ENCODE assay signal across 9 cellular contexts in the genomic region with DNA sequence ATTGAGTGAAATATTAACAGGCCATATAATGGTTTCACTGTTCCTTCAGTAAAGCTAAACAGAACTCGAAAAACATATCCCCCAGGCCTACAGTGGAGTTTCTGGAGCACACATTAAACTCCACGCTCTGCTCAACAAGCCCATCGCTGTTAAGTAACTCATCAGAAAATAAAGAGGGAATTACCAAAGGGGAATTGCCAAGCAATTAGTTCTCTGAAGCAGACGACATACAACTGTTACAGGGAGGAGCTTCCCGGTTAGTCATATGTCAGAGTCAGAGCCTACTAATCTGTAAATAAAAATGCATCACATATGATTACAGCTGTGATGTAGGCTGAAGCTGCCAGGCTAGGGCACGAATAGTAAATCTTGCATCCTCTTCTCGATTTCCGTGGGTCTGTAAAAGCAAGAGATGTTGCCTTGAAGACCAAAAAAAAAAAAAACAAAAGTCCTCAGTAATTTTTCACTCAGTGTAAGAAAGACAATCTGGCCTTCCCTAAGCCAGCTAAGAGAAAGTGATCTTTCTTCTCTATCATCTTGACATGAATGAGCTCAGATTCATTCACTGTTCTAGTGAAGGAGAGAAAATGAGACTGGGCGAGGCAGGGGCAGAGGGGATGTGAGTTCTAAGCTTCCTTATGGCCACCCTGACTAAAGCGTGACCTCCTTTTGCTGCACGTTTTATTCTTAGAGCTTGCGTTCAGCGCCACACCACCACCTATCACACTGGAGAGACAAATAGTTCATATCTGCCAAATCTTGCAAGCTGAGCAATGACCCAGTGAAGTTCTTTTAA. TPM values are rescaled to one million over a fixed set of nuclear protein-coding genes. Genes with fewer than 3 reads are reported as not detected.
DNase-seq lines count a peak whose midpoint lies in the region; ATAC-seq, FAIRE-seq and TF ChIP-seq lines count a peak whose summit lies in the region.
"Had no signal": no experiment of that assay in that cellular context is flagged by ENCODE, and none has a peak within 500 bp of the region (broad histone marks: within the 10 kb centered on the region; RNA-seq: fewer than 3 reads in every experiment).

No MANE protein-coding gene starts in this region.

- POLR2A ChIA-PET in GM12878 (lab: Charles Lee): interaction anchor here (0.6 to 1.1 kb wide), 7 partner anchors 11 to 256 kb away, joined by 3 to 6 read pairs (median 3); no protein-coding TSS in a partner anchor

- H3K27me3 ChIP-seq in GM12878 (replicated peaks in 1 of 2; ENCODE audit: control insufficient read depth in 2 of 2, insufficient read depth in 2 of 2, low read length in 1 of 2) (no peaks in the 10 kb centered on the region), left ventricle myocardium inferior (ENCODE audit: low read depth) (no peaks in the 10 kb centered on the region)

- TF ChIP-seq POLR2A in GM12878 (IDR thresholded peaks at IDR 0.05; ENCODE audit: low read depth, low read length) (no peak), lower leg skin (IDR thresholded peaks at IDR 0.05) (no peak)

- H3K4me1 ChIP-seq in GM12878 (ENCODE audit: control insufficient read depth, insufficient read depth, low read length) (no peaks in the 10 kb centered on the region), left ventricle myocardium inferior (peaks cover 87% of the 10 kb centered on the region)

- in situ Hi-C loops in GM12878 (cut with MboI): no loop called here

- H4K20me1 ChIP-seq in GM12878 (ENCODE audit: control insufficient read depth, insufficient read depth): peaks cover 17% of the 10 kb centered on the region

- no peak overlapping the region for H3K4me2 ChIP-seq in GM12878 (ENCODE audit: control insufficient read depth, insufficient read depth)

- H3K4me3 ChIP-seq in GM12878: no peak overlapping the region
- no peak overlapping the region for H3K4me3 ChIP-seq in left ventricle myocardium inferior
- H3K4me3 ChIP-seq in skin epidermis: no peak overlapping the region
- H3K4me3 ChIP-seq in lower leg skin (ENCODE audit: low read depth, poor library complexity, severe bottlenecking): no peak overlapping the region

- DNase-seq in HT-29 (ENCODE audit: low spot score): peak; percentile 25
- DNase-seq in GM12878 (ENCODE audit: low read depth, low spot score): no peak
- no peak for DNase-seq in left ventricle myocardium inferior
- no peak for DNase-seq in urothelium cell line (ENCODE audit: low spot score)
- no peak for DNase-seq in SK-N-DZ (ENCODE audit: low spot score)
- no peak for DNase-seq in lower leg skin (ENCODE audit: low spot score in 2 of 2)
- DNase-seq: NCI-H2029 treated with DMSO at 0.1 percent for 48 hours had no signal

- H3K9ac ChIP-seq in GM12878 (ENCODE audit: control insufficient read depth, insufficient read depth, low read length): no peak overlapping the region

- no peak for TF ChIP-seq RAD21 in GM12878 (IDR thresholded peaks at IDR 0.05; ENCODE audit: insufficient read depth, low read depth, low read length)

- intact Hi-C loops in GM12878 (cut with micrococcal nuclease; ENCODE audit: unreplicated experiment): no loop called here
- intact Hi-C loops in left ventricle myocardium inferior (cut with micrococcal nuclease): no loop called here
- intact Hi-C loops in lower leg skin (cut with DNase I; ENCODE audit: low total_unique reads): no loop called here

- H3K79me2 ChIP-seq in GM12878 (ENCODE audit: control insufficient read depth, insufficient read depth, low read length): no peaks in the 10 kb centered on the region; the same call in 1 of the 2 replicates

- RAD21 ChIA-PET in GM12878 (lab: Charles Lee; ENCODE audit: unreplicated experiment): interaction anchor here (0.9 to 2.7 kb wide), 4 partner anchors 10 to 414 kb away, joined by 3 to 11 read pairs (median 4); no protein-coding TSS in a partner anchor

- SMC1A ChIA-PET in GM12878 (lab: Charles Lee; ENCODE audit: uncharacterized antibody, unreplicated experiment): interaction anchor here (0.5 to 5.4 kb wide), 11 partner anchors 8 to 507 kb away, joined by 3 to 36 read pairs (median 3); partner anchors contain the start of gene ATXN1

- no peaks in the 10 kb centered on the region; the same call in 2 of the 3 replicates for H3K9me3 ChIP-seq in GM12878 (replicated peaks; ENCODE audit: control insufficient read depth, insufficient read depth, low read length)
- H3K9me3 ChIP-seq in left ventricle myocardium inferior (replicated peaks): no peaks in the 10 kb centered on the region

- H3K36me3 ChIP-seq in GM12878 (ENCODE audit: control insufficient read depth in 2 of 2, insufficient read depth in 2 of 2, low read length in 1 of 2) (peaks cover 3 to 10% of the 10 kb centered on the region in 2 experiments), left ventricle myocardium inferior (no peaks in the 10 kb centered on the region)

- no peak for TF ChIP-seq EP300 in GM12878 (IDR thresholded peaks at IDR 0.05; ENCODE audit: borderline replicate concordance in 1 of 2, control insufficient read depth in 1 of 2, low read depth in 2 of 2, low read length in 2 of 2)

- 54% methylated on average over 13 of the region's 13 CpGs for WGBS in GM12878 (ENCODE audit: insufficient coverage, insufficient replicate concordance, low lambda C conversion rate, missing lambda C conversion rate)
- 40 to 41% methylated on average over 13 of the region's 13 CpGs for WGBS in lower leg skin, 2 donors

- H3K27ac ChIP-seq in GM12878 (ENCODE audit: control insufficient read depth, insufficient read depth): no peak overlapping the region
- H3K27ac ChIP-seq in left ventricle myocardium inferior (replicated peaks): peak overlapping the region; percentile 49
- H3K27ac ChIP-seq in skin epidermis: peak overlapping the region in 16 of 21 experiments; percentile 4 to 77 (median 32)

- TF ChIP-seq CTCF in GM12878 (IDR thresholded peaks at IDR 0.05 in 2 of 3, conservative IDR thresholded peaks at IDR 0.05 in 1 of 3; ENCODE audit: control insufficient read depth in 2 of 3, extremely low read depth in 1 of 3, insufficient read depth in 1 of 3, low read depth in 3 of 3, low read length in 3 of 3) (no peak), left ventricle myocardium inferior (IDR thresholded peaks at IDR 0.05; ENCODE audit: borderline replicate concordance) (no peak), lower leg skin (IDR thresholded peaks at IDR 0.05) (no peak)

- no peak overlapping the region for H2AFZ ChIP-seq in GM12878 (ENCODE audit: control insufficient read depth, low read depth, low read length)

- BruUV-seq in GM12878 (replicated peaks; lab: Mats Ljungman, UMichigan): no TSS peak

- no peak for FAIRE-seq in GM12878 (lab: Jason Lieb, UNC)
- FAIRE-seq in urothelium cell line (lab: Jason Lieb, UNC): no peak

- CTCF ChIA-PET in GM12878 (lab: Yijun Ruan, JAX): interaction anchor here (0.6 to 2.5 kb wide), 9 partner anchors 9 to 237 kb away, joined by 3 to 9 read pairs (median 4); no protein-coding TSS in a partner anchor

- ATAC-seq in GM12878 (peak; percentile 44), GM21723 (IDR thresholded peaks at IDR 0.05; ENCODE audit: unreplicated experiment) (no peak)

TF ChIP-seq in GM12878, 131 proteins besides CTCF, POLR2A, EP300 and RAD21 (continues in another document):
- TF ChIP-seq EGR1 (IDR thresholded peaks at IDR 0.05; ENCODE audit: borderline replicate concordance in 1 of 2, low read depth in 2 of 2, low read length in 2 of 2) (no peak), NKRF (conservative IDR thresholded peaks at IDR 0.05) (no peak)

RNA-seq across cellular contexts. Expression of gene ATXN1, which starts 13.8 kb away (rescaled TPM):
- 33.2 and 39.1 TPM in 2 replicates for total RNA-seq in HT-29 (2014; rRNA removed; shearing (Covaris generic))
- total RNA-seq in GM12878 (2013; cell fraction: nucleolus; rRNA removed): 540 and 542 TPM in 2 replicates
- total RNA-seq in GM12878 (2014; rRNA removed) (36.5 and 38.5 TPM in 2 replicates), GM12878 (2014; rRNA removed; fragmentation: Illumina TruSeq; extraction: Trizol) (22.8 and 23.3 TPM in 2 replicates), GM12878 (2021) (46.3 and 51.2 TPM in 2 replicates), left ventricle myocardium inferior (41.5 TPM), lower leg skin (10 to 100 TPM; 16.3 to 52.2 (median 25.7) TPM)
- polyA plus RNA-seq in GM12878 (2011; ENCODE audit: low read depth): 16.7 TPM
- polyA plus RNA-seq in GM12878 (2011; rRNA removed) (50.7 and 55.4 TPM in 2 replicates), GM12878 (2014; fragmentation: Illumina TruSeq; extraction: Trizol) (15.6 and 20.6 TPM in 2 replicates), GM12878 (2014; fragmentation: Nextera tagmentation; extraction: Ambion mirVana) (10 to 100 TPM; 12.2 to 13.7 TPM), GM12878 (2014; rRNA removed) (18.2 and 20.4 TPM in 2 replicates), GM12878 (2016; fragmentation: Nextera tagmentation; extraction: Ambion mirVana) (10 to 100 TPM; 17.9 to 23.7 TPM)
- 40.5 and 61.2 TPM in 2 replicates for polyA plus RNA-seq in GM12878 (2011; cell fraction: cytosol; rRNA removed)
- 98.3 and 141 TPM in 2 replicates for polyA plus RNA-seq in GM12878 (2011; cell fraction: nucleus; rRNA removed)
- 14.8 and 21.3 TPM in 2 replicates for polyA plus RNA-seq in GM12878 (2012)
- 125 and 130 TPM in 2 replicates for polyA minus RNA-seq in GM12878 (2011; rRNA and poly(A)+ RNA removed)
- polyA minus RNA-seq in GM12878 (2011; cell fraction: cytosol; rRNA and poly(A)+ RNA removed): 52.1 and 57.6 TPM in 2 replicates
- 137 and 248 TPM in 2 replicates for polyA minus RNA-seq in GM12878 (2011; cell fraction: nucleus; rRNA and poly(A)+ RNA removed)
- 3.0 and 4.4 TPM in 2 replicates for polyA plus RNA-seq in SK-N-DZ (2014; cell fraction: cytosol; rRNA removed)
- polyA plus RNA-seq in SK-N-DZ (2014; cell fraction: nucleus; rRNA removed): 2.3 and 6.3 TPM in 2 replicates
